ENCODE assay signal across 11 cellular contexts in the genomic region with DNA sequence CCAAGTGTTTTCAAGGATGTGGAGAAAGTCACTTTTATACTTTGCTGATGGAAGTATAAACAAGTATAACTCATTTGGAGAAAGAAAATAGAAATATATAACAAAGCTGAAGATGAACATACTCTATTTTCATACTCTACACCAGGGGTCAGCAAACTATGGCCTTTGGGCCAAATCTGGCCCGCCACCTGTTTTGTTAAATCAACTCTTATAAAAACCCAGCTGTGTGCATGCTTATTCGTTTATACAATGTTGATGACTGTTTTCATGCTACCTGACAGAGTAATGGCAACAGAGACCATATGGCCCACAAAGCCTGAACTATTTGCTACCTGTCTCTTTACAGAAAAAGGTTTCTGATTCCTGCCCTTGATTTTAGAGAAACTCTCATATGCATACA.
DNase-seq lines count a peak whose midpoint lies in the region; ATAC-seq and TF ChIP-seq lines count a peak whose summit lies in the region.
"Had no signal": no experiment of that assay in that cellular context is flagged by ENCODE, and none has a peak within 500 bp of the region (broad histone marks: within the 10 kb centered on the region; RNA-seq: fewer than 3 reads in every experiment).

No MANE protein-coding gene starts in this region.

- DNase-seq in NCI-H1092 treated with DMSO at 0.1 percent for 48 hours (lab: John Stamatoyannopoulos, UW) = peak; percentile 37
- DNase-seq in NCI-H1092 (lab: John Stamatoyannopoulos, UW) = no peak
- DNase-seq in NCI-H146 treated with DMSO at 0.1 percent for 48 hours (lab: John Stamatoyannopoulos, UW; ENCODE audit: unreplicated experiment) = peak; percentile 39
- DNase-seq in coronary artery (ENCODE audit: low spot score) = no peak
- DNase-seq in progenitor cell of endocrine pancreas (ENCODE audit: low spot score, unreplicated experiment) = no peak
- DNase-seq in SKM-1 treated with dmso at 0.1 percent for 144 hours (lab: John Stamatoyannopoulos, UW; ENCODE audit: unreplicated experiment) = no peak
- no peak for DNase-seq in NCI-H526 treated with DMSO at 0.1 percent for 48 hours (lab: John Stamatoyannopoulos, UW)
- DNase-seq: activated CD4-positive, CD25-positive, alpha-beta regulatory T cell; activated naive CD4-positive, alpha-beta T cell treated with anti-CD3 and anti-CD28 coated beads, Interleukin-2, amount 10 ng/mL, durations not matched to agents 7 days and 5 days; effector memory CD8-positive, alpha-beta T cell had no signal

- TF ChIP-seq CTCF in coronary artery (IDR thresholded peaks at IDR 0.05) (peak; percentile 15), progenitor cell of endocrine pancreas (IDR thresholded peaks at IDR 0.05; ENCODE audit: unreplicated experiment) (peak; percentile 43)

- H3K4me1 Mint-ChIP-seq in progenitor cell of endocrine pancreas (ENCODE audit: low read depth) = no peaks in the 10 kb centered on the region
- H3K4me1 Mint-ChIP-seq: activated naive CD4-positive, alpha-beta T cell treated with anti-CD3 and anti-CD28 coated beads, Interleukin-2, amount 10 ng/mL, durations not matched to agents 7 days and 5 days had no signal

- no peaks in the 10 kb centered on the region for H3K36me3 Mint-ChIP-seq in progenitor cell of endocrine pancreas (ENCODE audit: insufficient read depth)
- H3K36me3 Mint-ChIP-seq: activated naive CD4-positive, alpha-beta T cell treated with anti-CD3 and anti-CD28 coated beads, Interleukin-2, amount 10 ng/mL, durations not matched to agents 7 days and 5 days had no signal

- no peak overlapping the region for H3K4me3 Mint-ChIP-seq in progenitor cell of endocrine pancreas (ENCODE audit: low read depth)
- H3K4me3 Mint-ChIP-seq: activated naive CD4-positive, alpha-beta T cell treated with anti-CD3 and anti-CD28 coated beads, Interleukin-2, amount 10 ng/mL, durations not matched to agents 7 days and 5 days; effector memory CD8-positive, alpha-beta T cell had no signal

- no peak overlapping the region for H3K27ac ChIP-seq in coronary artery

- ATAC-seq in HG02938 (IDR thresholded peaks at IDR 0.05; ENCODE audit: unreplicated experiment) = no peak
- ATAC-seq: effector memory CD8-positive, alpha-beta T cell had no signal

- H3K4me3 ChIP-seq in coronary artery = no peak overlapping the region

- no peaks in the 10 kb centered on the region for H3K27me3 Mint-ChIP-seq in progenitor cell of endocrine pancreas
- H3K27me3 Mint-ChIP-seq: activated naive CD4-positive, alpha-beta T cell treated with anti-CD3 and anti-CD28 coated beads, Interleukin-2, amount 10 ng/mL, durations not matched to agents 7 days and 5 days; effector memory CD8-positive, alpha-beta T cell had no signal

- H3K9me3 Mint-ChIP-seq in progenitor cell of endocrine pancreas (ENCODE audit: low read depth) = peaks cover 2% of the 10 kb centered on the region
- H3K9me3 Mint-ChIP-seq: activated naive CD4-positive, alpha-beta T cell treated with anti-CD3 and anti-CD28 coated beads, Interleukin-2, amount 10 ng/mL, durations not matched to agents 7 days and 5 days; effector memory CD8-positive, alpha-beta T cell had no signal

- H3K27ac Mint-ChIP-seq in progenitor cell of endocrine pancreas = no peak overlapping the region
- H3K27ac Mint-ChIP-seq: activated naive CD4-positive, alpha-beta T cell treated with anti-CD3 and anti-CD28 coated beads, Interleukin-2, amount 10 ng/mL, durations not matched to agents 7 days and 5 days; effector memory CD8-positive, alpha-beta T cell had no signal

Comparison
In these comparisons a context has a peak if more than half of its experiments do, and no peak if none do; other contexts are left out.
1. DNase-seq: peak in NCI-H1092 treated with DMSO at 0.1 percent for 48 hours (single experiment) and NCI-H146 treated with DMSO at 0.1 percent for 48 hours (single experiment); none in NCI-H1092 (single experiment), coronary artery (single experiment), progenitor cell of endocrine pancreas (single experiment), SKM-1 treated with dmso at 0.1 percent for 144 hours (single experiment) and NCI-H526 treated with DMSO at 0.1 percent for 48 hours (single experiment).